ENCODE assay signal across 1 cellular context in genomic region chr17:44941712-44942331, GRCh38.
TF ChIP-seq lines count a peak whose summit lies in the region.

No MANE protein-coding gene starts in this region.

TF ChIP-seq in SK-N-SH treated with all-trans-retinoic acid at 6 μM for 48 hours, 23 proteins besides CTCF, POLR2A, EP300 and RAD21 (continued from another document):
- TF ChIP-seq CSRNP3 (CRISPR knock-in tag; IDR thresholded peaks at IDR 0.05) (no peak), CSDC2 (CRISPR knock-in tag; IDR thresholded peaks at IDR 0.05) (no peak), ISL1 (CRISPR knock-in tag; IDR thresholded peaks at IDR 0.05) (no peak), ZNF70 (CRISPR knock-in tag; IDR thresholded peaks at IDR 0.05) (no peak)
TF ChIP-seq in SK-N-SH treated with all-trans-retinoic acid at 6 μM for 48 hours: peak in this region for 0.
